Comparison of ENCODE assay signal across 15 cellular contexts in genomic region chrX:148024425-148025148, GRCh38. TPM values are rescaled to one million over a fixed set of nuclear protein-coding genes. Genes with fewer than 3 reads are reported as not detected.
DNase-seq lines count a peak whose midpoint lies in the region; ATAC-seq and TF ChIP-seq lines count a peak whose summit lies in the region.
"Had no signal": no experiment of that assay in that cellular context is flagged by ENCODE, and none has a peak within 500 bp of the region (broad histone marks: within the 10 kb centered on the region; RNA-seq: fewer than 3 reads in every experiment).

No MANE protein-coding gene starts in this region.

- H3K79me2 ChIP-seq in DOHH2 (ENCODE audit: control insufficient read depth, low read length) = no peaks in the 10 kb centered on the region

- DNase-seq in NOMO-1 treated with DMSO at 0.1 percent for 48 hours (lab: John Stamatoyannopoulos, UW; ENCODE audit: unreplicated experiment) (peak; percentile 81), NCI-H2107 (lab: John Stamatoyannopoulos, UW) (no peak), adrenal gland (no peak), thyroid gland (no peak)
- no peak for DNase-seq in activated CD4-positive, alpha-beta T cell treated with anti-CD3 and anti-CD28 coated beads, Interleukin-2, amount 50 U/mL, for 48 hours
- DNase-seq: activated naive CD4-positive, alpha-beta T cell; dorsolateral prefrontal cortex; heart left ventricle; NCI-H526 had no signal

- no peaks in the 10 kb centered on the region for H3F3A ChIP-seq in DOHH2 (ENCODE audit: control insufficient read depth, insufficient read depth)

- intact Hi-C loops in adrenal gland (cut with DNase I) = no loop called here
- intact Hi-C loops in thyroid gland (cut with DNase I) = no loop called here

- no peaks in the 10 kb centered on the region for H3K9me2 ChIP-seq in DOHH2 (replicated peaks; ENCODE audit: control insufficient read depth, low read length)

- H3K4me3 ChIP-seq in DOHH2 (ENCODE audit: low read length) (peak overlapping the region; percentile 26), adrenal gland (no peak overlapping the region), thyroid gland (replicated peaks in 1 of 3) (no peak overlapping the region)
- H3K4me3 ChIP-seq: dorsolateral prefrontal cortex, heart left ventricle had no signal

- peak; percentile 78 for ATAC-seq in GM19463 (IDR thresholded peaks at IDR 0.05; ENCODE audit: unreplicated experiment)
- ATAC-seq in HG03025 (IDR thresholded peaks at IDR 0.05; ENCODE audit: low FRiP score, unreplicated experiment) = peak; percentile 87
- ATAC-seq: heart left ventricle had no signal

- H3K4me1 ChIP-seq in DOHH2 (ENCODE audit: control insufficient read depth, low read length) = peaks cover 15% of the 10 kb centered on the region
- no peaks in the 10 kb centered on the region for H3K4me1 ChIP-seq in adrenal gland (replicated peaks in 1 of 2)
- no peaks in the 10 kb centered on the region for H3K4me1 ChIP-seq in thyroid gland
- H3K4me1 ChIP-seq: heart left ventricle had no signal

- H3K9me3 ChIP-seq in DOHH2 (ENCODE audit: control insufficient read depth, insufficient read depth, low read length) (no peaks in the 10 kb centered on the region), adrenal gland (replicated peaks in 1 of 3) (no peaks in the 10 kb centered on the region), thyroid gland (no peaks in the 10 kb centered on the region)
- H3K9me3 ChIP-seq: heart left ventricle had no signal

- TF ChIP-seq CTCF in DOHH2 (IDR thresholded peaks at IDR 0.05; ENCODE audit: low read depth, low read length, poor library complexity, severe bottlenecking) (no peak), adrenal gland (IDR thresholded peaks at IDR 0.05) (no peak), thyroid gland (IDR thresholded peaks at IDR 0.05) (no peak)

- H3K27me3 ChIP-seq in DOHH2 (ENCODE audit: control insufficient read depth, low read length) = no peaks in the 10 kb centered on the region
- peaks cover 6% of the 10 kb centered on the region for H3K27me3 ChIP-seq in adrenal gland
- no peaks in the 10 kb centered on the region for H3K27me3 ChIP-seq in thyroid gland
- H3K27me3 ChIP-seq: heart left ventricle had no signal

- H3K36me3 ChIP-seq in DOHH2 (ENCODE audit: control insufficient read depth, low read length) (no peaks in the 10 kb centered on the region; the same call in 1 of the 2 replicates), adrenal gland (replicated peaks in 1 of 2) (no peaks in the 10 kb centered on the region), thyroid gland (no peaks in the 10 kb centered on the region)
- H3K36me3 ChIP-seq: heart left ventricle had no signal

- H3K27ac ChIP-seq in DOHH2 (ENCODE audit: low read depth, low read length) (peak overlapping the region; percentile 27; the same call in 1 of the 2 replicates), adrenal gland (no peak overlapping the region), thyroid gland (no peak overlapping the region)
- H3K27ac ChIP-seq: dorsolateral prefrontal cortex, heart left ventricle had no signal

- no peaks in the 10 kb centered on the region for H4K20me1 ChIP-seq in DOHH2 (ENCODE audit: control insufficient read depth, insufficient read depth, low read depth, low read length)

- WGBS in adrenal gland, 4 donors = 58 to 63% (median 63%) methylated on average over 8 of the region's 8 CpGs
- 85% methylated on average over 8 of the region's 8 CpGs for WGBS in thyroid gland, 2 donors

- peak overlapping the region; percentile 57 for H3K4me2 ChIP-seq in DOHH2 (ENCODE audit: low read length)

- TF ChIP-seq POLR2A in adrenal gland (IDR thresholded peaks at IDR 0.05) (no peak), thyroid gland (IDR thresholded peaks at IDR 0.05) (no peak)

RNA-seq across cellular contexts. Expression of gene FMR1NB, which starts 43.5 kb away (rescaled TPM):
- total RNA-seq in adrenal gland (not detected), thyroid gland (under 1 TPM in 1 of 4 donors, not detected in 3; 0.67 TPM)
- not detected for polyA plus RNA-seq in adrenal gland
- total RNA-seq: heart left ventricle, mesothelial cell of epicardium, skeletal muscle tissue had no signal
- polyA plus RNA-seq: heart left ventricle, IgD-negative memory B cell had no signal
